ENCODE assay signal across 8 cellular contexts in the genomic region with DNA sequence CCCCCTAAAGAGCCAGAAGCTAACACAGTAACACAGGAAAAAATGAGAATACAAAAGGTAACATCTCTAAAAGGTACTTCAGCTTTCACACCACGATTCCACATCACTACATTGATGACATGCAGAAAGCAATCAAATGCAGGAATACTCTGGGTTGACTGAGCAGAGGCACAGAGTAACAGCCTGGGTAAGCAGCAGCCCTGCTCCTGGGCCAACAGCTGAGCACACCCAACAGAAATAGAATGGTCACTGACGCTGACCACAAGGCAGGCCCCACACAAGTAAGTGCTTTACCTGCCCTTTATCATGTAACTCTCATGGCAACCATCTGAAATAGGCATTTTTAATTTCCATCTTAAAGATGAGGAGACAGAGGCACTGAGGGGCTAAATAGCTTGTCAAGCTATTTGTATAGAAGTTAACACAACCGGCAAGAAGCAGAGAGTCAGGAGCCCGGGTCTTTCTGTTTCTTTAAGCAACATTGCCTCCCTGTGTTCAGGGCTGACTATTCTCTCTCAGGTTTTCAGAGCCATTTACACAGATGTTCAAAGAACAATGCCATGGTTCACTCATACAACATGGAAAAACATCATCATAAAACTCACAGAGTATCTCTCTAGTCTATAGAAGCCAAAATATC.
A peak's percentile ranks its signal among the peaks of the same experiment; 100 is the strongest.
DNase-seq lines count a peak whose midpoint lies in the region; ATAC-seq and TF ChIP-seq lines count a peak whose summit lies in the region.

No MANE protein-coding gene starts in this region.

- H3K9me3 Mint-ChIP-seq in Calu3 (ENCODE audit: low read depth, unreplicated experiment), result peaks cover 5% of the 10 kb centered on the region

- TF ChIP-seq CTCF in Calu3 (IDR thresholded peaks at IDR 0.05; ENCODE audit: unreplicated experiment) (peak; percentile 25), mucosa of descending colon (IDR thresholded peaks at IDR 0.05) (no peak)

- no TSS peak for BruUV-seq in Calu3 (replicated peaks; lab: Mats Ljungman, UMichigan)

- H3K4me1 Mint-ChIP-seq in Calu3 (ENCODE audit: low read depth, unreplicated experiment), result peaks cover 58% of the 10 kb centered on the region

- H3K4me3 ChIP-seq in mucosa of descending colon, result no peak overlapping the region

- CTCF ChIA-PET in Calu3 (lab: Charles Lee), result interaction anchor here (0.5 to 1.7 kb wide), 14 partner anchors 43 to 1054 kb away, joined by 3 to 11 read pairs (median 6); no protein-coding TSS in a partner anchor

- intact Hi-C loops in Calu3 (cut with micrococcal nuclease; ENCODE audit: unreplicated experiment) (loop anchor here (1.0 to 10.0 kb wide), 6 partner anchors 52 to 859 kb away; no protein-coding TSS in a partner anchor), mucosa of descending colon (cut with DNase I, micrococcal nuclease) (no loop called here)

- H3K9me3 ChIP-seq in mucosa of descending colon, result no peaks in the 10 kb centered on the region

- ATAC-seq in mucosa of descending colon, result peak; percentile 77
- no peak for ATAC-seq in HG03520 (IDR thresholded peaks at IDR 0.05; ENCODE audit: unreplicated experiment)
- ATAC-seq in GM21786 (IDR thresholded peaks at IDR 0.05; ENCODE audit: unreplicated experiment), result no peak

- H3K4me3 Mint-ChIP-seq in Calu3 (ENCODE audit: low read depth, unreplicated experiment), result no peak overlapping the region

- H3K27me3 Mint-ChIP-seq in Calu3 (ENCODE audit: unreplicated experiment), result no peaks in the 10 kb centered on the region

- H3K36me3 ChIP-seq in mucosa of descending colon (ENCODE audit: low read depth), result no peaks in the 10 kb centered on the region

- peak overlapping the region; percentile 85 for H3K27ac Mint-ChIP-seq in Calu3 (ENCODE audit: unreplicated experiment)

- no peaks in the 10 kb centered on the region for H3K36me3 Mint-ChIP-seq in Calu3 (ENCODE audit: insufficient read depth, unreplicated experiment)

- no peaks in the 10 kb centered on the region for H3K4me1 ChIP-seq in mucosa of descending colon (ENCODE audit: low read depth)

- DNase-seq in Calu3 (peak; percentile 55), HS-27A (ENCODE audit: low read depth) (peak; percentile 33), SW 1271 (lab: John Stamatoyannopoulos, UW) (peak; percentile 3 to 36), dedifferentiated amniotic fluid mesenchymal stem cell (ENCODE audit: extremely low spot score) (peak; percentile 71), mucosa of descending colon (peak in 1 of 3 donors; percentile 40), NCI-H2227 (lab: John Stamatoyannopoulos, UW; ENCODE audit: unreplicated experiment) (no peak)
